33 cellular contexts compared by ENCODE assay signal in genomic region chr12:40775681-40776080, GRCh38.
"Had no signal": no experiment of that assay in that cellular context is flagged by ENCODE, and none has a peak within 500 bp of the region (broad histone marks: within the 10 kb centered on the region; RNA-seq: fewer than 3 reads in every experiment).

No MANE protein-coding gene starts in this region.

- DNase-seq: activated CD4-positive, alpha-beta memory T cell treated with anti-CD3 and anti-CD28 coated beads, Interleukin-2, amount 10 ng/mL, durations not matched to agents 7 days and 5 days; activated CD4-positive, alpha-beta T cell treated with anti-CD3 and anti-CD28 coated beads for 1 hour; activated CD4-positive, alpha-beta T cell treated with anti-CD3 and anti-CD28 coated beads for 48 hours; activated CD4-positive, CD25-positive, alpha-beta regulatory T cell; activated CD8-positive, alpha-beta memory T cell treated with anti-CD3 and anti-CD28 coated beads for 24 hours; activated CD8-positive, alpha-beta memory T cell treated with anti-CD3 and anti-CD28 coated beads, Interleukin-2, amount 10 ng/mL, durations not matched to agents 7 days and 5 days; activated CD8-positive, alpha-beta memory T cell treated with anti-CD3 and anti-CD28 coated beads, Interleukin-2, amount 50 U/mL, for 48 hours; activated effector memory CD4-positive, alpha-beta T cell treated with Interleukin-2 at 50 U/mL for 16 hours; activated naive CD4-positive, alpha-beta T cell treated with anti-CD3 and anti-CD28 coated beads, Interleukin-2, amount 10 ng/mL, durations not matched to agents 7 days and 5 days; activated naive CD8-positive, alpha-beta T cell treated with anti-CD3 and anti-CD28 coated beads, Interleukin-2, amount 50 U/mL, for 24 hours; activated T-cell treated with anti-CD3 and anti-CD28 coated beads, Interleukin-2, amount 50 U/mL, for 48 hours; anterior cingulate cortex; brain microvascular endothelial cell; Kasumi-1; KG1; MG63; NCI-H1048; NCI-H1105 treated with DMSO at 0.1 percent for 48 hours; NCI-H1436; NCI-H1694 treated with DMSO at 0.1 percent for 48 hours; NCI-H2029; NCI-H2107; NCI-H2171; NCI-H510A; NCI-H526; NCI-H748 treated with DMSO at 0.1 percent for 48 hours; NK-92 treated with Interleukin-12 subunit alpha and Interleukin-12 subunit beta, amount 100 ng/mL, for 24 hours; Right ventricle myocardium superior; SW 1271; T-helper 1 cell; T-helper 2 cell; T-helper 9 cell had no signal

- H3K9me3 ChIP-seq: MG63 had no signal

- H3K27me3 ChIP-seq: brain microvascular endothelial cell, MG63 had no signal

- H3K27ac ChIP-seq: brain microvascular endothelial cell, VCaP had no signal

- H3K36me3 ChIP-seq: brain microvascular endothelial cell, MG63 had no signal

- H3K4me3 ChIP-seq: MG63 had no signal

- ATAC-seq: activated CD8-positive, alpha-beta memory T cell treated with anti-CD3 and anti-CD28 coated beads, Interleukin-2, amount 10 ng/mL, durations not matched to agents 7 days and 5 days; activated naive CD8-positive, alpha-beta T cell treated with anti-CD3 and anti-CD28 coated beads, Interleukin-2, amount 50 U/mL, for 24 hours had no signal
